In the genomic region with DNA sequence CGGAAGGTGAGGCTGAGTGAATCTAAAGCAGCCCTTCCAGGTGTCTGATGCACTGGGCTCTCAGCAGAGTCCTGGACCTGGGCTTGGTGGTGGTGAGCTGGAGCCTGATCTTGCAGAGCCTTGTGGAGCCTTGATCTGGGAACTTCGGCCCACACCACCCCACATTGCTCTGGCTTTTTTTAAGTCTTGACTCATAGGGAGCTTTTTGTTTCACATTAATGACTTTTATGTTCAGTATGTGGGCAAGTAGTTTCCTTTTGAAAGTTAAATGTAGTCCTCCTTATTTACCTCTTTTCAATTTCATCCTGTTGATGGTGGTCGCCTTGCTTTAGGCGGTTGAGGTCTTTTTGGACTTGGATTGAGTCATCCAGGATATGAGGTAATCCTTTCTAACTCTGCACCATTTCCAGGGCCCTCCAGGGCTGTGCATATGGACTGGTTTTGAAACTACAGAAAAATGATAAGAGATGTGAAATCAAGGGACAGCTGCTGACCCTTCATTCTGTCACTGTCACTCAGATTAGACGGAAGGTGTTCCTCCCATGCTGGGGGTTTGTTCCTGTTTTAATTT, we compare ENCODE assay signal across 9 cellular contexts. TPM values are rescaled to one million over a fixed set of nuclear protein-coding genes. Genes with fewer than 3 reads are reported as not detected.
DNase-seq lines count a peak whose midpoint lies in the region; ATAC-seq and TF ChIP-seq lines count a peak whose summit lies in the region.
"Had no signal": no experiment of that assay in that cellular context is flagged by ENCODE, and none has a peak within 500 bp of the region (broad histone marks: within the 10 kb centered on the region; RNA-seq: fewer than 3 reads in every experiment).

No MANE protein-coding gene starts in this region.

- H3K4me1 ChIP-seq in osteoblast (ENCODE audit: insufficient read depth, low read length), result peaks cover 12% of the 10 kb centered on the region

- H3K9me3 ChIP-seq in osteoblast (ENCODE audit: low read depth, low read length) (peaks cover 4% of the 10 kb centered on the region), WERI-Rb-1 (ENCODE audit: severe bottlenecking) (no peaks in the 10 kb centered on the region)

- no peak for TF ChIP-seq CTCF in osteoblast (IDR thresholded peaks at IDR 0.05; ENCODE audit: extremely low read depth, low read depth, low read length)
- no peak for TF ChIP-seq CTCF in WERI-Rb-1 (IDR thresholded peaks at IDR 0.05; ENCODE audit: low read depth, low read length)

- H3K36me3 ChIP-seq in osteoblast (ENCODE audit: insufficient read depth, low read length) (no peaks in the 10 kb centered on the region), H7 (replicated peaks; ENCODE audit: control insufficient read depth, insufficient read depth, low read length) (no peaks in the 10 kb centered on the region), WERI-Rb-1 (no peaks in the 10 kb centered on the region)

- peak; percentile 53 for ATAC-seq in HG02759 (IDR thresholded peaks at IDR 0.05; ENCODE audit: unreplicated experiment)

- H3K4me3 ChIP-seq in osteoblast (ENCODE audit: insufficient read depth, low read length) (no peak overlapping the region), H7 (ENCODE audit: insufficient read depth, low read depth, low read length) (no peak overlapping the region), WERI-Rb-1 (ENCODE audit: low read depth, low read length) (no peak overlapping the region)

- H4K20me1 ChIP-seq in osteoblast (ENCODE audit: insufficient read depth, low read length), result no peaks in the 10 kb centered on the region

- no peak overlapping the region for H3K27ac ChIP-seq in osteoblast (ENCODE audit: low read depth, low read length)
- no peak overlapping the region for H3K27ac ChIP-seq in WERI-Rb-1

- DNase-seq in SIG-M5 treated with dmso at 0.1 percent for 504 hours (lab: John Stamatoyannopoulos, UW; ENCODE audit: unreplicated experiment), result peak; percentile 37
- DNase-seq in SIG-M5 (lab: John Stamatoyannopoulos, UW), result no peak
- DNase-seq in OCI-M1 (lab: John Stamatoyannopoulos, UW), result peak; percentile 62
- DNase-seq in osteoblast (ENCODE audit: insufficient read length, low spot score, missing footprints), result peak; percentile 66
- DNase-seq in H7, result no peak
- no peak for DNase-seq in activated effector memory CD4-positive, alpha-beta T cell treated with Interleukin-2 at 50 U/mL for 16 hours
- no peak for DNase-seq in WERI-Rb-1
- DNase-seq: kidney had no signal

- no peaks in the 10 kb centered on the region for H3K79me2 ChIP-seq in osteoblast (ENCODE audit: insufficient read depth, low read length)

- H3K4me2 ChIP-seq in osteoblast (ENCODE audit: insufficient read depth, low read length), result no peak overlapping the region

- no peak overlapping the region for H2AFZ ChIP-seq in osteoblast (ENCODE audit: low read length)

- H3K27me3 ChIP-seq in osteoblast (ENCODE audit: insufficient read depth, low read length) (peaks cover 4% of the 10 kb centered on the region), H7 (ENCODE audit: control insufficient read depth, insufficient read depth, low read length) (no peaks in the 10 kb centered on the region), WERI-Rb-1 (ENCODE audit: insufficient read depth, low read depth, severe bottlenecking) (no peaks in the 10 kb centered on the region)

RNA-seq across cellular contexts. Expression of a gene that starts 2.9 kb away (rescaled TPM):
- total RNA-seq in osteoblast, result not detected in 2 replicates
- total RNA-seq in H7 (2014; rRNA removed; shearing (Covaris generic)), result 0.03 TPM in 1 of 2 replicates, not detected in the other
- total RNA-seq: kidney had no signal

RNA-seq across cellular contexts. Expression of a gene that starts 12.9 kb away (rescaled TPM):
- 17.4 and 21.7 TPM in 2 replicates for total RNA-seq in osteoblast
- total RNA-seq in H7 (2014; rRNA removed; shearing (Covaris generic)), result 4.9 and 6.9 TPM in 2 replicates

Comparison
In these comparisons a context has a peak if more than half of its experiments do, and no peak if none do; other contexts are left out.
1. DNase-seq: peak in SIG-M5 treated with dmso at 0.1 percent for 504 hours (single experiment), OCI-M1 (single experiment) and osteoblast (single experiment); none in SIG-M5 (single experiment), H7 (single experiment), activated effector memory CD4-positive, alpha-beta T cell treated with Interleukin-2 at 50 U/mL for 16 hours (single experiment) and WERI-Rb-1 (single experiment).